ENCODE assay signal across 1 cellular context in the genomic region with DNA sequence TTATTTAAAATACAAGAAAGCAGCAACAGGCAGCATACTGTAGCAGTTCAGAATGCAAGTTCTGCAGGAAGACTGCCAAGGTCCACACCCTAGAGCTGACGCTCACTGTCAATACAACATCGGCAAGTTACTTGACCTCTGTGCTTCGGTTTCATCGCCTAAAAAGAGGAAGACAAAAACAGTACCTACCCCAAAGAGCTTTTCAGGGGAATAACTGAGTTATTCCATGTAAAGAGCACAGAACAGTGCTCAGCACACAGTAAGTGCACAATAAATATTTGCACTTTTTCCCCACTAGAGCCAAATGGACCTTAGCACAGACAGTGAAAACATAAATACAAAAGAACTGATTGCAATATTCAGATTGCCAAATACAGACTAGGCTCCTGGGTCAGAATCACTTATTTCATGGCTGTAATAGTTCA.
A peak's percentile ranks its signal among the peaks of the same experiment; 100 is the strongest.
TF ChIP-seq lines count a peak whose summit lies in the region.

No MANE protein-coding gene starts in this region.

TF ChIP-seq in HepG2, 621 proteins besides CTCF, POLR2A, EP300 and RAD21 (continued from another document and continues in another):
- TF ChIP-seq HDAC6 (IDR thresholded peaks at IDR 0.05; ENCODE audit: low read depth, low read length): no peak
- peak; percentile 78 for TF ChIP-seq HNF4A (CRISPR knock-in tag; IDR thresholded peaks at IDR 0.05)
- no peak for TF ChIP-seq MIER3 (CRISPR knock-in tag; IDR thresholded peaks at IDR 0.05; ENCODE audit: borderline replicate concordance)
- 0 out of 2 replicates have a peak, but pooled peaks have one; percentile 44 for TF ChIP-seq REPIN1 (CRISPR knock-in tag; IDR thresholded peaks at IDR 0.05; ENCODE audit: borderline replicate concordance, low read depth)
- TF ChIP-seq ATF3 (CRISPR knock-in tag; IDR thresholded peaks at IDR 0.05): no peak
- no peak for TF ChIP-seq U2AF1 (optimal IDR thresholded peaks at IDR 0.05; ENCODE audit: low read depth, low read length)
- no peak for TF ChIP-seq ZNF720 (CRISPR knock-in tag; IDR thresholded peaks at IDR 0.05)
- TF ChIP-seq HES4 (CRISPR knock-in tag; IDR thresholded peaks at IDR 0.05; ENCODE audit: borderline replicate concordance): no peak
- TF ChIP-seq MZF1 (CRISPR knock-in tag; IDR thresholded peaks at IDR 0.05; ENCODE audit: borderline replicate concordance): no peak
- no peak for TF ChIP-seq SRSF9 (IDR thresholded peaks at IDR 0.05; ENCODE audit: borderline replicate concordance, insufficient read depth, low read depth, low read length, poor library complexity, severe bottlenecking)
- TF ChIP-seq ZNF101 (CRISPR knock-in tag; IDR thresholded peaks at IDR 0.05; ENCODE audit: borderline replicate concordance, low read depth): no peak
- TF ChIP-seq ZFP62 (CRISPR knock-in tag; IDR thresholded peaks at IDR 0.05): no peak
- TF ChIP-seq ZFP82 (CRISPR knock-in tag; IDR thresholded peaks at IDR 0.05; ENCODE audit: borderline replicate concordance): no peak
- TF ChIP-seq ATF7 (IDR thresholded peaks at IDR 0.05): no peak
- no peak for TF ChIP-seq ATF7 (CRISPR knock-in tag; IDR thresholded peaks at IDR 0.05)
- TF ChIP-seq, protein P1, sequence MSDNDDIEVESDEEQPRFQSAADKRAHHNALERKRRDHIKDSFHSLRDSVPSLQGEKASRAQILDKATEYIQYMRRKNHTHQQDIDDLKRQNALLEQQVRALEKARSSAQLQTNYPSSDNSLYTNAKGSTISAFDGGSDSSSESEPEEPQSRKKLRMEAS (IDR thresholded peaks at IDR 0.05): no peak
- TF ChIP-seq ZMYM3 (CRISPR knock-in tag; IDR thresholded peaks at IDR 0.05): peak; percentile 82
- TF ChIP-seq NBN (conservative IDR thresholded peaks at IDR 0.05): no peak
- no peak for TF ChIP-seq ETV6 (CRISPR knock-in tag; conservative IDR thresholded peaks at IDR 0.05)
- TF ChIP-seq BRD4 (CRISPR knock-in tag; IDR thresholded peaks at IDR 0.05): no peak
- TF ChIP-seq NCOA2 (CRISPR knock-in tag; IDR thresholded peaks at IDR 0.05): no peak; the same call in 1 of the 2 replicates
- no peak for TF ChIP-seq ZBTB21 (CRISPR knock-in tag; IDR thresholded peaks at IDR 0.05)
- TF ChIP-seq HOXA9 (CRISPR knock-in tag; IDR thresholded peaks at IDR 0.05; ENCODE audit: borderline replicate concordance): no peak
- TF ChIP-seq, protein P2, sequence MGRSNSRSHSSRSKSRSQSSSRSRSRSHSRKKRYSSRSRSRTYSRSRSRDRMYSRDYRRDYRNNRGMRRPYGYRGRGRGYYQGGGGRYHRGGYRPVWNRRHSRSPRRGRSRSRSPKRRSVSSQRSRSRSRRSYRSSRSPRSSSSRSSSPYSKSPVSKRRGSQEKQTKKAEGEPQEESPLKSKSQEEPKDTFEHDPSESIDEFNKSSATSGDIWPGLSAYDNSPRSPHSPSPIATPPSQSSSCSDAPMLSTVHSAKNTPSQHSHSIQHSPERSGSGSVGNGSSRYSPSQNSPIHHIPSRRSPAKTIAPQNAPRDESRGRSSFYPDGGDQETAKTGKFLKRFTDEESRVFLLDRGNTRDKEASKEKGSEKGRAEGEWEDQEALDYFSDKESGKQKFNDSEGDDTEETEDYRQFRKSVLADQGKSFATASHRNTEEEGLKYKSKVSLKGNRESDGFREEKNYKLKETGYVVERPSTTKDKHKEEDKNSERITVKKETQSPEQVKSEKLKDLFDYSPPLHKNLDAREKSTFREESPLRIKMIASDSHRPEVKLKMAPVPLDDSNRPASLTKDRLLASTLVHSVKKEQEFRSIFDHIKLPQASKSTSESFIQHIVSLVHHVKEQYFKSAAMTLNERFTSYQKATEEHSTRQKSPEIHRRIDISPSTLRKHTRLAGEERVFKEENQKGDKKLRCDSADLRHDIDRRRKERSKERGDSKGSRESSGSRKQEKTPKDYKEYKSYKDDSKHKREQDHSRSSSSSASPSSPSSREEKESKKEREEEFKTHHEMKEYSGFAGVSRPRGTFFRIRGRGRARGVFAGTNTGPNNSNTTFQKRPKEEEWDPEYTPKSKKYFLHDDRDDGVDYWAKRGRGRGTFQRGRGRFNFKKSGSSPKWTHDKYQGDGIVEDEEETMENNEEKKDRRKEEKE (IDR thresholded peaks at IDR 0.05): no peak
- TF ChIP-seq, protein P3, sequence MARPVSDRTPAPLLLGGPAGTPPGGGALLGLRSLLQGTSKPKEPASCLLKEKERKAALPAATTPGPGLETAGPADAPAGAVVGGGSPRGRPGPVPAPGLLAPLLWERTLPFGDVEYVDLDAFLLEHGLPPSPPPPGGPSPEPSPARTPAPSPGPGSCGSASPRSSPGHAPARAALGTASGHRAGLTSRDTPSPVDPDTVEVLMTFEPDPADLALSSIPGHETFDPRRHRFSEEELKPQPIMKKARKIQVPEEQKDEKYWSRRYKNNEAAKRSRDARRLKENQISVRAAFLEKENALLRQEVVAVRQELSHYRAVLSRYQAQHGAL (CRISPR knock-in tag; IDR thresholded peaks at IDR 0.05; ENCODE audit: not compliant biosample characterization): no peak
- TF ChIP-seq KDM5A (IDR thresholded peaks at IDR 0.05; ENCODE audit: borderline replicate concordance, low read length): no peak
- TF ChIP-seq SMAD3 (CRISPR knock-in tag; IDR thresholded peaks at IDR 0.05): no peak
- TF ChIP-seq XBP1 (CRISPR knock-in tag; IDR thresholded peaks at IDR 0.05): no peak
- TF ChIP-seq ZKSCAN1 (IDR thresholded peaks at IDR 0.05; ENCODE audit: low read length): peak; percentile 85
- TF ChIP-seq, protein P4, sequence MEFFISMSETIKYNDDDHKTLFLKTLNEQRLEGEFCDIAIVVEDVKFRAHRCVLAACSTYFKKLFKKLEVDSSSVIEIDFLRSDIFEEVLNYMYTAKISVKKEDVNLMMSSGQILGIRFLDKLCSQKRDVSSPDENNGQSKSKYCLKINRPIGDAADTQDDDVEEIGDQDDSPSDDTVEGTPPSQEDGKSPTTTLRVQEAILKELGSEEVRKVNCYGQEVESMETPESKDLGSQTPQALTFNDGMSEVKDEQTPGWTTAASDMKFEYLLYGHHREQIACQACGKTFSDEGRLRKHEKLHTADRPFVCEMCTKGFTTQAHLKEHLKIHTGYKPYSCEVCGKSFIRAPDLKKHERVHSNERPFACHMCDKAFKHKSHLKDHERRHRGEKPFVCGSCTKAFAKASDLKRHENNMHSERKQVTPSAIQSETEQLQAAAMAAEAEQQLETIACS (CRISPR knock-in tag; IDR thresholded peaks at IDR 0.05): no peak
- peak; percentile 85 for TF ChIP-seq POGZ (CRISPR knock-in tag; IDR thresholded peaks at IDR 0.05)
- TF ChIP-seq MAFK (conservative IDR thresholded peaks at IDR 0.05 in 1 of 2, IDR thresholded peaks at IDR 0.05 in 1 of 2; ENCODE audit: low read length in 2 of 2): no peak
- TF ChIP-seq PCBP1 (IDR thresholded peaks at IDR 0.05; ENCODE audit: borderline replicate concordance, low read depth, low read length): no peak
- TF ChIP-seq FOXA1 (IDR thresholded peaks at IDR 0.05): no peak
- no peak; the same call in none of the 2 replicates for TF ChIP-seq FOXA1 (CRISPR knock-in tag; IDR thresholded peaks at IDR 0.05)
- TF ChIP-seq, protein P5, sequence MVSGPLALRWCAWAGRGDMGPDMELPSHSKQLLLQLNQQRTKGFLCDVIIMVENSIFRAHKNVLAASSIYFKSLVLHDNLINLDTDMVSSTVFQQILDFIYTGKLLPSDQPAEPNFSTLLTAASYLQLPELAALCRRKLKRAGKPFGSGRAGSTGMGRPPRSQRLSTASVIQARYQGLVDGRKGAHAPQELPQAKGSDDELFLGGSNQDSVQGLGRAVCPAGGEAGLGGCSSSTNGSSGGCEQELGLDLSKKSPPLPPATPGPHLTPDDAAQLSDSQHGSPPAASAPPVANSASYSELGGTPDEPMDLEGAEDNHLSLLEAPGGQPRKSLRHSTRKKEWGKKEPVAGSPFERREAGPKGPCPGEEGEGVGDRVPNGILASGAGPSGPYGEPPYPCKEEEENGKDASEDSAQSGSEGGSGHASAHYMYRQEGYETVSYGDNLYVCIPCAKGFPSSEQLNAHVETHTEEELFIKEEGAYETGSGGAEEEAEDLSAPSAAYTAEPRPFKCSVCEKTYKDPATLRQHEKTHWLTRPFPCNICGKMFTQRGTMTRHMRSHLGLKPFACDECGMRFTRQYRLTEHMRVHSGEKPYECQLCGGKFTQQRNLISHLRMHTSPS (CRISPR knock-in tag; IDR thresholded peaks at IDR 0.05; ENCODE audit: low read depth): no peak
- TF ChIP-seq, protein P6, sequence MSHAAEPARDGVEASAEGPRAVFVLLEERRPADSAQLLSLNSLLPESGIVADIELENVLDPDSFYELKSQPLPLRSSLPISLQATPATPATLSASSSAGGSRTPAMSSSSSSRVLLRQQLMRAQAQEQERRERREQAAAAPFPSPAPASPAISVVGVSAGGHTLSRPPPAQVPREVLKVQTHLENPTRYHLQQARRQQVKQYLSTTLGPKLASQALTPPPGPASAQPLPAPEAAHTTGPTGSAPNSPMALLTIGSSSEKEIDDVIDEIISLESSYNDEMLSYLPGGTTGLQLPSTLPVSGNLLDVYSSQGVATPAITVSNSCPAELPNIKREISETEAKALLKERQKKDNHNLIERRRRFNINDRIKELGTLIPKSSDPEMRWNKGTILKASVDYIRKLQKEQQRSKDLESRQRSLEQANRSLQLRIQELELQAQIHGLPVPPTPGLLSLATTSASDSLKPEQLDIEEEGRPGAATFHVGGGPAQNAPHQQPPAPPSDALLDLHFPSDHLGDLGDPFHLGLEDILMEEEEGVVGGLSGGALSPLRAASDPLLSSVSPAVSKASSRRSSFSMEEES (CRISPR knock-in tag; IDR thresholded peaks at IDR 0.05): no peak
- no peak for TF ChIP-seq NFYB (CRISPR knock-in tag; IDR thresholded peaks at IDR 0.05)
- no peak for TF ChIP-seq HMGXB4 (CRISPR knock-in tag; IDR thresholded peaks at IDR 0.05; ENCODE audit: borderline replicate concordance in 1 of 2, low read depth in 1 of 2)
- TF ChIP-seq, protein P7, sequence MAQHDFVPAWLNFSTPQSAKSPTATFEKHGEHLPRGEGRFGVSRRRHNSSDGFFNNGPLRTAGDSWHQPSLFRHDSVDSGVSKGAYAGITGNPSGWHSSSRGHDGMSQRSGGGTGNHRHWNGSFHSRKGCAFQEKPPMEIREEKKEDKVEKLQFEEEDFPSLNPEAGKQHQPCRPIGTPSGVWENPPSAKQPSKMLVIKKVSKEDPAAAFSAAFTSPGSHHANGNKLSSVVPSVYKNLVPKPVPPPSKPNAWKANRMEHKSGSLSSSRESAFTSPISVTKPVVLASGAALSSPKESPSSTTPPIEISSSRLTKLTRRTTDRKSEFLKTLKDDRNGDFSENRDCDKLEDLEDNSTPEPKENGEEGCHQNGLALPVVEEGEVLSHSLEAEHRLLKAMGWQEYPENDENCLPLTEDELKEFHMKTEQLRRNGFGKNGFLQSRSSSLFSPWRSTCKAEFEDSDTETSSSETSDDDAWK (CRISPR knock-in tag; IDR thresholded peaks at IDR 0.05): no peak
- no peak for TF ChIP-seq EZH2 (conservative IDR thresholded peaks at IDR 0.05; ENCODE audit: low read depth, low read length)
- TF ChIP-seq PAX8 (CRISPR knock-in tag; IDR thresholded peaks at IDR 0.05; ENCODE audit: borderline replicate concordance): no peak
- no peak for TF ChIP-seq DRAP1 (CRISPR knock-in tag; IDR thresholded peaks at IDR 0.05)
- TF ChIP-seq ZNF556 (CRISPR knock-in tag; IDR thresholded peaks at IDR 0.05; ENCODE audit: borderline replicate concordance): no peak
- TF ChIP-seq FOXK1 (CRISPR knock-in tag; IDR thresholded peaks at IDR 0.05; ENCODE audit: borderline replicate concordance, low read depth): no peak
- TF ChIP-seq ARID2 (CRISPR knock-in tag; IDR thresholded peaks at IDR 0.05; ENCODE audit: borderline replicate concordance): no peak
- no peak for TF ChIP-seq POGK (CRISPR knock-in tag; conservative IDR thresholded peaks at IDR 0.05)
- no peak for TF ChIP-seq ZNF709 (CRISPR knock-in tag; IDR thresholded peaks at IDR 0.05)
- no peak for TF ChIP-seq PATZ1 (CRISPR knock-in tag; IDR thresholded peaks at IDR 0.05)
